22 cellular contexts compared by ENCODE assay signal in genomic region chr10:79507436-79508167, GRCh38. TPM values are rescaled to one million over a fixed set of nuclear protein-coding genes. Genes with fewer than 3 reads are reported as not detected.
"Had no signal": no experiment of that assay in that cellular context is flagged by ENCODE, and none has a peak within 500 bp of the region (broad histone marks: within the 10 kb centered on the region; RNA-seq: fewer than 3 reads in every experiment).

No MANE protein-coding gene starts in this region.

- DNase-seq: activated CD4-positive, alpha-beta T cell treated with anti-CD3 and anti-CD28 coated beads for 4 hours; activated CD8-positive, alpha-beta memory T cell treated with anti-CD3 and anti-CD28 coated beads, Interleukin-2, amount 50 U/mL, for 4 hours; activated effector memory CD4-positive, alpha-beta T cell treated with Interleukin-2 at 50 U/mL for 16 hours; activated naive CD4-positive, alpha-beta T cell treated with anti-CD3 and anti-CD28 coated beads, Interleukin-2, amount 10 ng/mL, durations not matched to agents 7 days and 5 days; activated naive CD8-positive, alpha-beta T cell treated with anti-CD3 and anti-CD28 coated beads, Interleukin-2, amount 50 U/mL, for 24 hours; activated T-cell treated with anti-CD3 and anti-CD28 coated beads, Interleukin-2, amount 50 U/mL, for 48 hours; anterior cingulate cortex; brain microvascular endothelial cell; colonic mucosa; foreskin melanocyte; glutamatergic neuron; hypothalamus; islet precursor cell; nucleus accumbens; sigmoid colon; stimulated activated naive B cell treated with anti-CD40 and anti-IgM and Interleukin-4, amounts not matched to agents 10 μg/mL and 1 μg/mL and 100 μg/mL, for 72 hours; upper lobe of right lung had no signal

- ATAC-seq: activated naive CD8-positive, alpha-beta T cell treated with anti-CD3 and anti-CD28 coated beads, Interleukin-2, amount 50 U/mL, for 24 hours; natural killer cell treated with Interleukin-12 subunit alpha and Interleukin-12 subunit beta and Interleukin-15 and Interleukin-18, amount 100 ng/mL, for 72 hours; stimulated activated naive B cell treated with anti-CD40 and anti-IgM and Interleukin-4, amounts not matched to agents 10 μg/mL and 1 μg/mL and 100 μg/mL, for 72 hours; upper lobe of right lung; WTC11 had no signal

RNA-seq across cellular contexts. Expression of gene SFTPA2, which starts 52.6 kb away (rescaled TPM):
- total RNA-seq: epithelial cell of proximal tubule; natural killer cell treated with Interleukin-12 subunit alpha and Interleukin-12 subunit beta and Interleukin-15 and Interleukin-18, amount 100 ng/mL, for 72 hours; renal cortical epithelial cell; sigmoid colon; thoracic aorta had no signal
